1 cellular context compared by ENCODE assay signal in genomic region chr4:1351854-1352633, GRCh38.
A peak's percentile ranks its signal among the peaks of the same experiment; 100 is the strongest.
TF ChIP-seq lines count a peak whose summit lies in the region.

No MANE protein-coding gene starts in this region.

TF ChIP-seq in HepG2, 621 proteins besides CTCF, POLR2A, EP300 and RAD21 (continued from another document and continues in another):
- TF ChIP-seq ZNF142 (CRISPR knock-in tag; IDR thresholded peaks at IDR 0.05) (peak; percentile 44; the same call in 1 of the 2 replicates), TCF7L2 (IDR thresholded peaks at IDR 0.05; ENCODE audit: low read depth, low read length) (no peak), REPIN1 (CRISPR knock-in tag; IDR thresholded peaks at IDR 0.05; ENCODE audit: borderline replicate concordance, low read depth) (no peak; the same call in 1 of the 2 replicates), ZNF710 (CRISPR knock-in tag; IDR thresholded peaks at IDR 0.05; ENCODE audit: borderline replicate concordance) (no peak), FOSL1 (CRISPR knock-in tag; IDR thresholded peaks at IDR 0.05; ENCODE audit: borderline replicate concordance) (no peak), ZNF746 (CRISPR knock-in tag; IDR thresholded peaks at IDR 0.05) (no peak), GABPB1 (CRISPR knock-in tag; IDR thresholded peaks at IDR 0.05) (peak; percentile 67), ZNF703 (CRISPR knock-in tag; IDR thresholded peaks at IDR 0.05; ENCODE audit: borderline replicate concordance) (no peak), CSRNP1 (CRISPR knock-in tag; IDR thresholded peaks at IDR 0.05) (no peak), ZNF615 (CRISPR knock-in tag; IDR thresholded peaks at IDR 0.05; ENCODE audit: borderline replicate concordance) (no peak), ZNF550 (CRISPR knock-in tag; IDR thresholded peaks at IDR 0.05; ENCODE audit: borderline replicate concordance) (no peak), ZNF337 (CRISPR knock-in tag; IDR thresholded peaks at IDR 0.05; ENCODE audit: borderline replicate concordance, low read depth) (no peak), ZBTB8A (CRISPR knock-in tag; IDR thresholded peaks at IDR 0.05; ENCODE audit: borderline replicate concordance, low read depth) (no peak), ZNF513 (CRISPR knock-in tag; conservative IDR thresholded peaks at IDR 0.05) (no peak), NCOA1 (CRISPR knock-in tag; IDR thresholded peaks at IDR 0.05) (no peak), E2F5 (CRISPR knock-in tag; conservative IDR thresholded peaks at IDR 0.05) (no peak), ZBTB46 (CRISPR knock-in tag; IDR thresholded peaks at IDR 0.05; ENCODE audit: borderline replicate concordance) (no peak), ARID4A (CRISPR knock-in tag; IDR thresholded peaks at IDR 0.05; ENCODE audit: borderline replicate concordance) (no peak; the same call in 1 of the 2 replicates), HMGXB4 (CRISPR knock-in tag; IDR thresholded peaks at IDR 0.05; ENCODE audit: borderline replicate concordance in 1 of 2, low read depth in 1 of 2) (peak; percentile 67 to 75), CCDC6 (CRISPR knock-in tag; IDR thresholded peaks at IDR 0.05) (no peak), ZBTB21 (CRISPR knock-in tag; IDR thresholded peaks at IDR 0.05) (no peak), SNAI1 (CRISPR knock-in tag; IDR thresholded peaks at IDR 0.05; ENCODE audit: borderline replicate concordance) (no peak)
- TF ChIP-seq, protein P1, sequence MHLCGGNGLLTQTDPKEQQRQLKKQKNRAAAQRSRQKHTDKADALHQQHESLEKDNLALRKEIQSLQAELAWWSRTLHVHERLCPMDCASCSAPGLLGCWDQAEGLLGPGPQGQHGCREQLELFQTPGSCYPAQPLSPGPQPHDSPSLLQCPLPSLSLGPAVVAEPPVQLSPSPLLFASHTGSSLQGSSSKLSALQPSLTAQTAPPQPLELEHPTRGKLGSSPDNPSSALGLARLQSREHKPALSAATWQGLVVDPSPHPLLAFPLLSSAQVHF (CRISPR knock-in tag; IDR thresholded peaks at IDR 0.05), result no peak
- TF ChIP-seq, protein P2, sequence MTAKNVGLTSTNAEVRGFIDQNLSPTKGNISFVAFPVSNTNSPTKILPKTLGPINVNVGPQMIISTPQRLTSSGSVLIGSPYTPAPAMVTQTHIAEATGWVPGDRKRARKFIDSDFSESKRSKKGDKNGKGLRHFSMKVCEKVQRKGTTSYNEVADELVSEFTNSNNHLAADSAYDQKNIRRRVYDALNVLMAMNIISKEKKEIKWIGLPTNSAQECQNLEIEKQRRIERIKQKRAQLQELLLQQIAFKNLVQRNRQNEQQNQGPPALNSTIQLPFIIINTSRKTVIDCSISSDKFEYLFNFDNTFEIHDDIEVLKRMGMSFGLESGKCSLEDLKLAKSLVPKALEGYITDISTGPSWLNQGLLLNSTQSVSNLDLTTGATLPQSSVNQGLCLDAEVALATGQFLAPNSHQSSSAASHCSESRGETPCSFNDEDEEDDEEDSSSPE (CRISPR knock-in tag; IDR thresholded peaks at IDR 0.05), result no peak
- TF ChIP-seq, protein P3, sequence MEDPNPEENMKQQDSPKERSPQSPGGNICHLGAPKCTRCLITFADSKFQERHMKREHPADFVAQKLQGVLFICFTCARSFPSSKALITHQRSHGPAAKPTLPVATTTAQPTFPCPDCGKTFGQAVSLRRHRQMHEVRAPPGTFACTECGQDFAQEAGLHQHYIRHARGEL (CRISPR knock-in tag; IDR thresholded peaks at IDR 0.05), result no peak
- TF ChIP-seq, protein P4, sequence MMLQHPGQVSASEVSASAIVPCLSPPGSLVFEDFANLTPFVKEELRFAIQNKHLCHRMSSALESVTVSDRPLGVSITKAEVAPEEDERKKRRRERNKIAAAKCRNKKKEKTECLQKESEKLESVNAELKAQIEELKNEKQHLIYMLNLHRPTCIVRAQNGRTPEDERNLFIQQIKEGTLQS (CRISPR knock-in tag; IDR thresholded peaks at IDR 0.05), result no peak
- TF ChIP-seq, protein P5, sequence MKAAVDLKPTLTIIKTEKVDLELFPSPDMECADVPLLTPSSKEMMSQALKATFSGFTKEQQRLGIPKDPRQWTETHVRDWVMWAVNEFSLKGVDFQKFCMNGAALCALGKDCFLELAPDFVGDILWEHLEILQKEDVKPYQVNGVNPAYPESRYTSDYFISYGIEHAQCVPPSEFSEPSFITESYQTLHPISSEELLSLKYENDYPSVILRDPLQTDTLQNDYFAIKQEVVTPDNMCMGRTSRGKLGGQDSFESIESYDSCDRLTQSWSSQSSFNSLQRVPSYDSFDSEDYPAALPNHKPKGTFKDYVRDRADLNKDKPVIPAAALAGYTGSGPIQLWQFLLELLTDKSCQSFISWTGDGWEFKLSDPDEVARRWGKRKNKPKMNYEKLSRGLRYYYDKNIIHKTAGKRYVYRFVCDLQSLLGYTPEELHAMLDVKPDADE (CRISPR knock-in tag; IDR thresholded peaks at IDR 0.05), result no peak
